1 cellular context compared by ENCODE assay signal in genomic region chr18:24986611-24987270, GRCh38.
TF ChIP-seq lines count a peak whose summit lies in the region.

No MANE protein-coding gene starts in this region.

TF ChIP-seq in H1, 55 proteins besides CTCF, POLR2A, EP300 and RAD21:
- TF ChIP-seq SP2 (IDR thresholded peaks at IDR 0.05; ENCODE audit: low read length): no peak
- TF ChIP-seq YY1 (IDR thresholded peaks at IDR 0.05; ENCODE audit: low read depth, low read length): no peak
- TF ChIP-seq CBX8 (IDR thresholded peaks at IDR 0.05; ENCODE audit: borderline replicate concordance, low read depth, low read length): no peak
- TF ChIP-seq SIN3A (conservative IDR thresholded peaks at IDR 0.05 in 1 of 2, IDR thresholded peaks at IDR 0.05 in 1 of 2; ENCODE audit: low read depth in 1 of 2, low read length in 2 of 2): no peak
- TF ChIP-seq EGR1 (IDR thresholded peaks at IDR 0.05; ENCODE audit: borderline replicate concordance, low read depth, low read length): no peak
- no peak for TF ChIP-seq SP4 (IDR thresholded peaks at IDR 0.05; ENCODE audit: low read length)
- TF ChIP-seq KDM5A (IDR thresholded peaks at IDR 0.05; ENCODE audit: low read length): no peak
- TF ChIP-seq E2F6 (IDR thresholded peaks at IDR 0.05): no peak
- TF ChIP-seq TAF7 (optimal IDR thresholded peaks at IDR 0.05; ENCODE audit: borderline replicate concordance, low read depth, low read length): no peak
- TF ChIP-seq CHD7 (IDR thresholded peaks at IDR 0.05; ENCODE audit: insufficient replicate concordance, low read length): no peak
- TF ChIP-seq FOSL1 (IDR thresholded peaks at IDR 0.05; ENCODE audit: insufficient read depth, low read depth, low read length): no peak
- TF ChIP-seq BCL11A (IDR thresholded peaks at IDR 0.05; ENCODE audit: low read depth in 2 of 2, low read length in 2 of 2): no peak
- TF ChIP-seq TEAD4 (IDR thresholded peaks at IDR 0.05; ENCODE audit: low read depth, low read length): no peak
- no peak for TF ChIP-seq ZNF274 (IDR thresholded peaks at IDR 0.05; ENCODE audit: borderline replicate concordance, extremely low read depth, low read length)
